1 cellular context compared by ENCODE assay signal in genomic region chrX:30735839-30736238, GRCh38.
TF ChIP-seq lines count a peak whose summit lies in the region.

No MANE protein-coding gene starts in this region.

TF ChIP-seq in HepG2, 621 proteins besides CTCF, POLR2A, EP300 and RAD21 (continued from another document):
- TF ChIP-seq ZNF710 (CRISPR knock-in tag; IDR thresholded peaks at IDR 0.05; ENCODE audit: borderline replicate concordance) (no peak), ZNF260 (CRISPR knock-in tag; IDR thresholded peaks at IDR 0.05; ENCODE audit: borderline replicate concordance, low read depth) (no peak)
